In genomic region chr5:41286696-41287095, GRCh38 we compare ENCODE assay signal across 24 cellular contexts.
DNase-seq lines count a peak whose midpoint lies in the region; ATAC-seq and TF ChIP-seq lines count a peak whose summit lies in the region.
"Had no signal": no experiment of that assay in that cellular context is flagged by ENCODE, and none has a peak within 500 bp of the region (broad histone marks: within the 10 kb centered on the region; RNA-seq: fewer than 3 reads in every experiment).

No MANE protein-coding gene starts in this region.

- no peaks in the 10 kb centered on the region for H3K36me3 Mint-ChIP-seq in effector memory CD8-positive, alpha-beta T cell (ENCODE audit: insufficient read depth)
- H3K36me3 Mint-ChIP-seq: CD14-positive monocyte; CD8-positive, alpha-beta memory T cell had no signal

- ATAC-seq in Right ventricle myocardium superior (ENCODE audit: poor library complexity) (peak; percentile 64), heart right ventricle (peak in 6 of 8 donors; percentile 24 to 88 (median 68)), right cardiac atrium (peak; percentile 29 to 48)
- no peak for ATAC-seq in effector memory CD8-positive, alpha-beta T cell (replicated peaks)
- ATAC-seq in activated CD4-positive, CD25-positive, alpha-beta regulatory T cell treated with anti-CD3 and anti-CD28 coated beads, Interleukin-2, amount 50 U/mL, for 24 hours: no peak
- ATAC-seq: A549, GM12878 had no signal

- H3K9me3 Mint-ChIP-seq in effector memory CD8-positive, alpha-beta T cell: peaks cover 8% of the 10 kb centered on the region in 2 donors
- H3K9me3 Mint-ChIP-seq: CD8-positive, alpha-beta memory T cell had no signal

- H3K27ac Mint-ChIP-seq in effector memory CD8-positive, alpha-beta T cell: no peak overlapping the region
- H3K27ac Mint-ChIP-seq: CD4-positive, alpha-beta T cell; CD8-positive, alpha-beta memory T cell had no signal

- H3K4me3 ChIP-seq in right atrium auricular region (no peak overlapping the region), heart right ventricle (no peak overlapping the region), right cardiac atrium (ENCODE audit: low read length) (no peak overlapping the region)
- H3K4me3 ChIP-seq: A549; BLaER1 treated with 17β-estradiol and CSF1 and Interleukin-3, amounts not matched to agents 10 nM and 100 nM; GM12878; GM23248 had no signal

- no peaks in the 10 kb centered on the region for H3K4me1 Mint-ChIP-seq in effector memory CD8-positive, alpha-beta T cell (ENCODE audit: low read depth in 2 of 2)
- H3K4me1 Mint-ChIP-seq: CD14-positive monocyte; CD8-positive, alpha-beta memory T cell had no signal

- no peak for TF ChIP-seq CTCF in right atrium auricular region (IDR thresholded peaks at IDR 0.05)
- TF ChIP-seq CTCF in heart right ventricle (IDR thresholded peaks at IDR 0.05): no peak

- no peak overlapping the region for H3K4me3 Mint-ChIP-seq in effector memory CD8-positive, alpha-beta T cell
- H3K4me3 Mint-ChIP-seq: CD14-positive monocyte; CD4-positive, alpha-beta T cell; CD8-positive, alpha-beta memory T cell had no signal

- intact Hi-C loops in Right ventricle myocardium superior (cut with DNase I) (no loop called here), heart right ventricle (cut with DNase I) (loop anchor here in 1 of 10 donors (10.0 kb wide), 1 partner anchor 228 kb away; the partner anchor contains the start of gene PLCXD3), right cardiac atrium (cut with DNase I) (no loop called here)

- H3K4me1 ChIP-seq in right atrium auricular region: peaks cover 0 to 5% of the 10 kb centered on the region in 2 donors
- peaks cover 0 to 14% (median 0%) of the 10 kb centered on the region in 9 donors for H3K4me1 ChIP-seq in heart right ventricle
- no peaks in the 10 kb centered on the region for H3K4me1 ChIP-seq in right cardiac atrium (ENCODE audit: control insufficient read depth, insufficient read depth, low read length)
- H3K4me1 ChIP-seq: A549; BE2C; BLaER1 treated with 17β-estradiol and CSF1 and Interleukin-3, amounts not matched to agents 10 nM and 100 nM had no signal

- H3K9me3 ChIP-seq in right atrium auricular region (no peaks in the 10 kb centered on the region), heart right ventricle (no peaks in the 10 kb centered on the region), right cardiac atrium (ENCODE audit: control insufficient read depth, low read length) (no peaks in the 10 kb centered on the region)
- H3K9me3 ChIP-seq: BE2C had no signal

- 23 to 27% methylated on average over 2 of the region's 2 CpGs for WGBS in heart right ventricle, 2 donors
- WGBS in right cardiac atrium: 20% methylated on average over 2 of the region's 2 CpGs

- no peaks in the 10 kb centered on the region for H3K36me3 ChIP-seq in right atrium auricular region
- no peaks in the 10 kb centered on the region for H3K36me3 ChIP-seq in heart right ventricle
- H3K36me3 ChIP-seq: BE2C; BLaER1 treated with 17β-estradiol and CSF1 and Interleukin-3, amounts not matched to agents 10 nM and 100 nM had no signal

- H3K27ac ChIP-seq in right atrium auricular region (no peak overlapping the region), heart right ventricle (peak overlapping the region in 5 of 10 donors; percentile 20 to 69 (median 62)), right cardiac atrium (ENCODE audit: low read length) (no peak overlapping the region)
- H3K27ac ChIP-seq: A549; BLaER1 treated with 17β-estradiol and CSF1 and Interleukin-3, amounts not matched to agents 10 nM and 100 nM; GM23248 had no signal

- DNase-seq in Right ventricle myocardium superior (no peak), right atrium auricular region (ENCODE audit: low spot score) (no peak), heart right ventricle (no peak), right cardiac atrium (no peak), NCI-H1105 treated with DMSO at 0.1 percent for 48 hours (lab: John Stamatoyannopoulos, UW) (no peak)
- no peak for DNase-seq in effector memory CD8-positive, alpha-beta T cell
- DNase-seq: 8988T; ACHN; AML-193; BE2C; CD4-positive, alpha-beta T cell; CD8-positive, alpha-beta memory T cell; DMS 273 treated with DMSO at 0.1 percent for 48 hours; DMS79; EL; GDM1; GM23248; H7; HCEC 1CT had no signal

- no peaks in the 10 kb centered on the region for H3K27me3 ChIP-seq in right atrium auricular region
- no peaks in the 10 kb centered on the region for H3K27me3 ChIP-seq in heart right ventricle
- no peaks in the 10 kb centered on the region for H3K27me3 ChIP-seq in right cardiac atrium (ENCODE audit: control insufficient read depth, insufficient read depth)
- H3K27me3 ChIP-seq: BE2C; BLaER1 treated with 17β-estradiol and CSF1 and Interleukin-3, amounts not matched to agents 10 nM and 100 nM had no signal

- no peaks in the 10 kb centered on the region for H3K27me3 Mint-ChIP-seq in effector memory CD8-positive, alpha-beta T cell
- H3K27me3 Mint-ChIP-seq: CD4-positive, alpha-beta T cell; CD8-positive, alpha-beta memory T cell had no signal

Comparison
In these comparisons a context has a peak if more than half of its experiments do, and no peak if none do; other contexts are left out.
1. ATAC-seq: peak in Right ventricle myocardium superior (single experiment), heart right ventricle (6 of 8) and right cardiac atrium (2 of 2); none in effector memory CD8-positive, alpha-beta T cell (single experiment) and activated CD4-positive, CD25-positive, alpha-beta regulatory T cell treated with anti-CD3 and anti-CD28 coated beads, Interleukin-2, amount 50 U/mL, for 24 hours (0 of 2).